In the genomic region with DNA sequence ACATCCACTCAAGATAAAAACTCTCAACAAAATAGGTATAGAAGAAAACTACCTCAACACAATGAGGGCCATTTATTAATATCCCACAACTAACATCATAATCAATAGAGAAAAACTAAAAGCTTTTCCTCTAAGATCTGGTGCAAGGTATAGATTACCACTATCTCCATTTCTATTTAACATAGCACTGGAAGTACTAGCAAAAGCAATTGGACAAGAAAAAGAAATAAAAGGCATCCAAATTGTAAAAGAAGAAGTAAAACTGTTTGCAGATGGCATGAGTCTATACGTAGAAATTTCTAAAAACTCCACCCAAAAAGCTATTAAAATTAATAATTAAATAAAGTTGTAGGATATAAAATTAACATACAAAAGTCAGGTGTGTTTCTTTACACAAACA, we compare ENCODE assay signal across 24 cellular contexts.
"Had no signal": no experiment of that assay in that cellular context is flagged by ENCODE, and none has a peak within 500 bp of the region (broad histone marks: within the 10 kb centered on the region; RNA-seq: fewer than 3 reads in every experiment).

No MANE protein-coding gene starts in this region.

- H3K4me3 ChIP-seq: colonic mucosa, dorsolateral prefrontal cortex, esophagus muscularis mucosa, gastrocnemius medialis, heart right ventricle, left lung, lower lobe of right lung, mucosa of descending colon had no signal

- H3K27ac Mint-ChIP-seq: dendritic cell treated with granulocyte-macrophage colony-stimulating factor and Interleukin-4, amounts not matched to agents 40 ng/mL and 50 ng/mL, for 4 days; mesothelial cell of epicardium; naive B cell; naive thymus-derived CD8-positive, alpha-beta T cell had no signal

- H3K36me3 ChIP-seq: colonic mucosa, esophagus muscularis mucosa, gastrocnemius medialis, left lung, lower lobe of right lung had no signal

- FAIRE-seq: endothelial cell of umbilical vein, keratinocyte had no signal

- H3K4me1 ChIP-seq: colonic mucosa had no signal

- H3K27me3 ChIP-seq: colonic mucosa, dorsolateral prefrontal cortex, esophagus muscularis mucosa, foreskin keratinocyte, gastrocnemius medialis, heart right ventricle, left lung had no signal

- DNase-seq: colonic mucosa; cortex of kidney; dorsolateral prefrontal cortex; effector CD4-positive, alpha-beta T cell; effector memory CD4-positive, alpha-beta T cell; foreskin keratinocyte; gastrocnemius medialis; glutamatergic neuron; head of caudate nucleus; heart right ventricle; hippocampal formation; left cardiac atrium; left lung; left ventricle myocardium superior; lower lobe of right lung; mesenchymal stem cell; mucosa of descending colon; naive B cell; naive thymus-derived CD8-positive, alpha-beta T cell had no signal

- H3K27ac ChIP-seq: colonic mucosa, dorsolateral prefrontal cortex, esophagus muscularis mucosa, foreskin keratinocyte, gastrocnemius medialis, heart right ventricle, left lung, lower lobe of right lung had no signal

- H3K36me3 Mint-ChIP-seq: naive B cell had no signal

- H3K4me3 Mint-ChIP-seq: dendritic cell treated with granulocyte-macrophage colony-stimulating factor and Interleukin-4, amounts not matched to agents 40 ng/mL and 50 ng/mL, for 4 days; mesothelial cell of epicardium; naive B cell; naive thymus-derived CD8-positive, alpha-beta T cell had no signal

- ATAC-seq: foreskin keratinocyte; gastrocnemius medialis; heart right ventricle; left cardiac atrium; left lung; left ventricle myocardium superior; lower lobe of right lung; mucosa of descending colon; naive thymus-derived CD8-positive, alpha-beta T cell had no signal

- H3K9me3 ChIP-seq: colonic mucosa had no signal
